In the genomic region with DNA sequence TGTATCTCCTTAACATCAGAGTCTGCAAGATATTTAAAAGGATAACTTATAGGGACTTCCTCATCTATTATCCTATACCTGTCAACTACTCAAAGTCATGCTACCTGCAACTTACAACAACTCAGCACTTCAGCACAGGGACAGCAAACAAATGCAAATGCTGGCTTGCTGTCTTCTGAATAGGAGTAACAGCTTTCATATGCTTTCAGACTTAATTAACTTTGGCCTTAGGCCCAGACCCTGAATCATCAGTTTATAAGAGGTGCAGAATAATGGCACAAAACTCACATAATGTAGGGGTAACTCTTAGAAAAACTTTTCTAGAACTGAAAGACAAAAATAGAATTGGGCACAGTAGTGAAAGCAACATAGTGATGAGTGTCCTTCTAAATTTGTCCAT, we compare ENCODE assay signal across 1 cellular context.
TF ChIP-seq lines count a peak whose summit lies in the region.

No MANE protein-coding gene starts in this region.

TF ChIP-seq in H1, 55 proteins besides CTCF, POLR2A, EP300 and RAD21 (continued from another document):
- TF ChIP-seq HDAC2 (IDR thresholded peaks at IDR 0.05; ENCODE audit: borderline replicate concordance in 1 of 2, low read depth in 2 of 2, low read length in 2 of 2) (0 out of 4 replicates have a peak, but pooled peaks of 1 of the 2 experiments have one; percentile 75), ZNF274 (IDR thresholded peaks at IDR 0.05; ENCODE audit: borderline replicate concordance, extremely low read depth, low read length) (no peak), TCF12 (IDR thresholded peaks at IDR 0.05; ENCODE audit: low read depth, low read length) (no peak), SUZ12 (IDR thresholded peaks at IDR 0.05; ENCODE audit: low read length) (no peak), KDM5A (IDR thresholded peaks at IDR 0.05; ENCODE audit: low read length) (no peak), KDM4A (IDR thresholded peaks at IDR 0.05; ENCODE audit: low read depth, low read length, severe bottlenecking) (no peak), TEAD4 (IDR thresholded peaks at IDR 0.05; ENCODE audit: low read depth, low read length) (no peak), EZH2 (IDR thresholded peaks at IDR 0.05; ENCODE audit: low read depth, low read length, severe bottlenecking) (no peak), SRF (IDR thresholded peaks at IDR 0.05; ENCODE audit: low read depth, low read length) (no peak), CEBPB (IDR thresholded peaks at IDR 0.05; ENCODE audit: low read depth, low read length) (no peak), EGR1 (IDR thresholded peaks at IDR 0.05; ENCODE audit: borderline replicate concordance, low read depth, low read length) (no peak)
